ENCODE assay signal across 8 cellular contexts in genomic region chr17:36463916-36464764, GRCh38.
DNase-seq lines count a peak whose midpoint lies in the region; ATAC-seq, FAIRE-seq and TF ChIP-seq lines count a peak whose summit lies in the region.

No MANE protein-coding gene starts in this region.

- ATAC-seq in GM18520 (IDR thresholded peaks at IDR 0.05; ENCODE audit: unreplicated experiment), result no peak

- no peaks in the 10 kb centered on the region for H3K4me1 ChIP-seq in adipocyte (ENCODE audit: control insufficient read depth, insufficient read depth, low read length)

- H3K9me3 ChIP-seq in adipocyte (ENCODE audit: control insufficient read depth, low read length), result no peaks in the 10 kb centered on the region

- no peak overlapping the region for H3K4me3 ChIP-seq in adipocyte (ENCODE audit: low read length)

- DNase-seq in H54 (ENCODE audit: insufficient read length, low spot score) (peak; percentile 90), NOMO-1 treated with dmso at 0.1 percent for 144 hours (lab: John Stamatoyannopoulos, UW; ENCODE audit: unreplicated experiment) (peak; percentile 39), adipocyte (ENCODE audit: low read depth) (peak; percentile 69), iPS-NIHi7 (ENCODE audit: extremely low spot score) (peak; percentile 99), NCI-H2107 treated with DMSO at 0.1 percent for 48 hours (lab: John Stamatoyannopoulos, UW; ENCODE audit: unreplicated experiment) (no peak), NCI-H1092 (lab: John Stamatoyannopoulos, UW) (no peak)
- peak in 3 of 4 experiments; percentile 22 to 42 (median 42) for DNase-seq in stimulated activated CD4-positive, alpha-beta T cell treated with anti-CD3 and anti-CD28 coated beads, Interleukin-1b, Interleukin-23, amount 100 ng/mL, for 24 hours (ENCODE audit: low read depth in 4 of 4, low spot score in 1 of 4)

- no peak for FAIRE-seq in H54 (lab: Jason Lieb, UNC)

- no peak overlapping the region for H3K9ac ChIP-seq in adipocyte (ENCODE audit: low read length)

- TF ChIP-seq POLR2A in H54 (IDR thresholded peaks at IDR 0.05; ENCODE audit: low read depth, low read length), result no peak

- H3K36me3 ChIP-seq in adipocyte (ENCODE audit: control insufficient read depth, insufficient read depth, low read length, severe bottlenecking), result no peaks in the 10 kb centered on the region

- H3K27me3 ChIP-seq in adipocyte (replicated peaks; ENCODE audit: control insufficient read depth, insufficient read depth, low read length), result peaks cover 60% of the 10 kb centered on the region

Comparison
In these comparisons a context has a peak if more than half of its experiments do, and no peak if none do; other contexts are left out.
1. DNase-seq: peak in H54 (single experiment), NOMO-1 treated with dmso at 0.1 percent for 144 hours (single experiment), adipocyte (single experiment), iPS-NIHi7 (single experiment) and stimulated activated CD4-positive, alpha-beta T cell treated with anti-CD3 and anti-CD28 coated beads, Interleukin-1b, Interleukin-23, amount 100 ng/mL, for 24 hours (3 of 4); none in NCI-H2107 treated with DMSO at 0.1 percent for 48 hours (single experiment) and NCI-H1092 (single experiment).